8 cellular contexts compared by ENCODE assay signal in genomic region chr20:43191946-43192847, GRCh38. TPM values are rescaled to one million over a fixed set of nuclear protein-coding genes. Genes with fewer than 3 reads are reported as not detected.
DNase-seq lines count a peak whose midpoint lies in the region; ATAC-seq and TF ChIP-seq lines count a peak whose summit lies in the region.

No MANE protein-coding gene starts in this region.

- peak; percentile 1 for DNase-seq in DMS79 treated with DMSO at 0.1 percent for 48 hours (lab: John Stamatoyannopoulos, UW)
- DNase-seq in DMS79 (lab: John Stamatoyannopoulos, UW) = no peak
- peak; percentile 3 for DNase-seq in NCI-H1048 (lab: John Stamatoyannopoulos, UW)
- DNase-seq in choroid plexus epithelial cell (ENCODE audit: low read depth) = peak; percentile 6
- DNase-seq in T-helper 1 cell = no peak
- DNase-seq in A172 (ENCODE audit: low spot score) = no peak

- H4K20me1 ChIP-seq in neural cell (ENCODE audit: insufficient read depth) = no peaks in the 10 kb centered on the region

- H3K4me3 ChIP-seq in choroid plexus epithelial cell (ENCODE audit: low read depth, low read length) (no peak overlapping the region), neural cell (ENCODE audit: low read length) (no peak overlapping the region)

- H2AFZ ChIP-seq in neural cell (ENCODE audit: low read depth, low read length) = no peak overlapping the region

- TF ChIP-seq RAD21 in neural cell (conservative IDR thresholded peaks at IDR 0.05) = peak; percentile 53

- H3K27me3 ChIP-seq in neural cell (ENCODE audit: insufficient read depth, low read depth, low read length) = peaks cover 36% of the 10 kb centered on the region

- no peaks in the 10 kb centered on the region for H3K9me2 ChIP-seq in neural cell (ENCODE audit: insufficient read depth, low read length)

- H3K9me3 ChIP-seq in neural cell (ENCODE audit: low read length) = no peaks in the 10 kb centered on the region

- H3K9ac ChIP-seq in neural cell (ENCODE audit: low read length) = no peak overlapping the region

- no peaks in the 10 kb centered on the region for H3F3A ChIP-seq in neural cell (ENCODE audit: insufficient read depth, low read length, poor library complexity, severe bottlenecking)

- no peak for TF ChIP-seq EP300 in neural cell (conservative IDR thresholded peaks at IDR 0.05; ENCODE audit: poor library complexity, severe bottlenecking)

- H3K79me2 ChIP-seq in neural cell (replicated peaks; ENCODE audit: insufficient read depth, low read length) = no peaks in the 10 kb centered on the region

- no peak for ATAC-seq in HG03045 (IDR thresholded peaks at IDR 0.05; ENCODE audit: unreplicated experiment)

- TF ChIP-seq CTCF in choroid plexus epithelial cell (conservative IDR thresholded peaks at IDR 0.05; ENCODE audit: low read depth, low read length) (peak; percentile 41), neural cell (IDR thresholded peaks at IDR 0.05; ENCODE audit: poor library complexity, severe bottlenecking) (peak; percentile 64)

- H3K27ac ChIP-seq in neural cell (ENCODE audit: low read length) = no peak overlapping the region

- H3K4me2 ChIP-seq in neural cell (ENCODE audit: low read length) = no peak overlapping the region

- H3K36me3 ChIP-seq in neural cell (ENCODE audit: insufficient read depth, low read length) = no peaks in the 10 kb centered on the region

TF ChIP-seq in neural cell, 6 proteins besides CTCF, POLR2A, EP300 and RAD21:
- TF ChIP-seq POLR2AphosphoS5 (IDR thresholded peaks at IDR 0.05) (no peak), SMC3 (conservative IDR thresholded peaks at IDR 0.05; ENCODE audit: poor library complexity) (peak; percentile 67)

RNA-seq across cellular contexts. Expression of gene PTPRT, which starts 2.5 kb away (rescaled TPM):
- polyA plus RNA-seq in neural cell = 9.2 and 9.9 TPM in 2 replicates
- polyA minus RNA-seq in neural cell = 31.4 and 35.0 TPM in 2 replicates
- not detected in 2 replicates for total RNA-seq in A172 (2014; rRNA removed; shearing (Covaris generic))

Comparison
In these comparisons a context has a peak if more than half of its experiments do, and no peak if none do; other contexts are left out.
1. DNase-seq: peak in DMS79 treated with DMSO at 0.1 percent for 48 hours (single experiment), NCI-H1048 (single experiment) and choroid plexus epithelial cell (single experiment); none in DMS79 (single experiment), T-helper 1 cell (0 of 5) and A172 (single experiment).